In the genomic region with DNA sequence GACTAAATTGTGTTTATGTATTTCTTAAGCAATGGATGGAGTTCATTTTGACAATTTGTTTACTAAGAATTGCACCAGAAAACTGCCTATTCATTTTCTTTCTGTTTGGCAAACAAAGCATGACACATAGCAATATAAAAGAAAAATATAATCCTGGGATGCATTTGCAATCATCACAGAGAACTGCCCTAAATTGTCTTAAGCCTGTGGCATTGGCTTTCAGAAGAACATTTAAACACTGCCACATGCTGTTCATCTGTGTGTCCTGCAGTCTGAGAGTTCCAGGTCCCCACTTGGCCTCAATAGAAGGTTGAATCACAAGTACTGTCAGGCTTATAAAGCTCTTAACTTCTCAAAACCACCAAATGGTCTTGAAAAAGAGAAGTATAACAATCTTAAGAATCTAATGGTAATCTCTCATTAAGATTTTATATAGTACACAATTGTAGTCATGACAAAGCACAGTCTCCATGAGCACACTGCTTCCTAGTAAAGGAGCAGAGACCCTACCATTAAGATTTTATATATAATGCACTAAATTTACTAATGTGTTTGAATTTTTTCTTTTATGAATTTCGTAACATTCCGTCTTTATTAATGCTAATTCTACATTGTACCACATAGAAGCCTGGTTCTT, we compare ENCODE assay signal across 8 cellular contexts. TPM values are rescaled to one million over a fixed set of nuclear protein-coding genes. Genes with fewer than 3 reads are reported as not detected.
DNase-seq lines count a peak whose midpoint lies in the region; ATAC-seq and TF ChIP-seq lines count a peak whose summit lies in the region.

No MANE protein-coding gene starts in this region.

- H3K4me1 ChIP-seq in IMR-90 (ENCODE audit: control insufficient read depth, insufficient read depth, low read length) = no peaks in the 10 kb centered on the region; the same call in 1 of the 2 replicates
- peaks cover 0 to 6% of the 10 kb centered on the region in 2 donors for H3K4me1 ChIP-seq in gastrocnemius medialis

- no peak for TF ChIP-seq POLR2A in IMR-90 (IDR thresholded peaks at IDR 0.05; ENCODE audit: low read depth, low read length)
- TF ChIP-seq POLR2A in gastrocnemius medialis (IDR thresholded peaks at IDR 0.05) = no peak

- H3K23ac ChIP-seq in IMR-90 (ENCODE audit: low read depth, low read length) = no peak overlapping the region

- peak; percentile 88 for TF ChIP-seq RAD21 in IMR-90 (IDR thresholded peaks at IDR 0.05; ENCODE audit: low read length)

- peak; percentile 86 for ATAC-seq in GM21447 (IDR thresholded peaks at IDR 0.05; ENCODE audit: unreplicated experiment)
- peak; percentile 96 for ATAC-seq in IMR-90 (ENCODE audit: low read depth)
- ATAC-seq in gastrocnemius medialis = peak; percentile 98 to 99

- H2BK20ac ChIP-seq in IMR-90 (ENCODE audit: low read depth, low read length) = no peak overlapping the region

- dilution Hi-C loops in IMR-90 (cut with HindIII; ENCODE audit: low sequenced_read_pairs, unreplicated experiment) = no loop called here

- no peak overlapping the region for H3K18ac ChIP-seq in IMR-90 (ENCODE audit: low read depth, low read length)

- no peak overlapping the region for H4K91ac ChIP-seq in IMR-90 (ENCODE audit: insufficient read depth, low read depth, low read length)

- H3K27ac ChIP-seq in IMR-90 (ENCODE audit: insufficient read depth, low read length) (no peak overlapping the region), gastrocnemius medialis (no peak overlapping the region)

- H2BK15ac ChIP-seq in IMR-90 (ENCODE audit: low read depth, low read length) = no peak overlapping the region

- intact Hi-C loops in IMR-90 (cut with micrococcal nuclease) (loop anchor here (1.0 to 10.0 kb wide), 7 partner anchors 151 to 896 kb away; no protein-coding TSS in a partner anchor), gastrocnemius medialis (cut with DNase I; ENCODE audit: low total_unique reads) (loop anchor here (1.0 to 5.0 kb wide), 3 partner anchors 152 to 703 kb away; no protein-coding TSS in a partner anchor)

- H4K5ac ChIP-seq in IMR-90 (ENCODE audit: low read depth, low read length) = no peak overlapping the region

- no TSS peak for BruUV-seq in IMR-90 (replicated peaks; lab: Mats Ljungman, UMichigan)

- no peak overlapping the region for H2AFZ ChIP-seq in IMR-90 (replicated peaks; ENCODE audit: low read length, poor library complexity)

- H3K27me3 ChIP-seq in IMR-90 (ENCODE audit: control insufficient read depth, insufficient read depth, low read length) (no peaks in the 10 kb centered on the region), gastrocnemius medialis (no peaks in the 10 kb centered on the region)

- H3K4me2 ChIP-seq in IMR-90 (ENCODE audit: low read depth, low read length) = no peak overlapping the region

- no peak overlapping the region for H2AK5ac ChIP-seq in IMR-90 (ENCODE audit: low read depth, low read length)

- H3K4ac ChIP-seq in IMR-90 (ENCODE audit: low read depth, low read length) = no peak overlapping the region

- H2BK5ac ChIP-seq in IMR-90 (ENCODE audit: low read depth, low read length, poor library complexity, severe bottlenecking) = no peak overlapping the region

- no CpG with 5 or more reads among the region's 2 CpGs for WGBS in IMR-90 (ENCODE audit: extremely low coverage in 2 of 2, insufficient read length in 1 of 2), 2 experiments

- TF ChIP-seq CTCF in IMR-90 (conservative IDR thresholded peaks at IDR 0.05; ENCODE audit: low read depth, low read length) (peak; percentile 79), gastrocnemius medialis (IDR thresholded peaks at IDR 0.05 in 4 of 5, conservative IDR thresholded peaks at IDR 0.05 in 1 of 5) (peak; percentile 71 to 83 (median 79))

- DNase-seq in DMS79 treated with DMSO at 0.1 percent for 48 hours (lab: John Stamatoyannopoulos, UW) (peak; percentile 29), IMR-90 (peak; percentile 84), RPMI8226 (peak; percentile 55), astrocyte of the hippocampus (ENCODE audit: low read depth, low spot score) (peak; percentile 82), hepatic stellate cell (ENCODE audit: low spot score) (peak; percentile 26), gastrocnemius medialis (peak; percentile 40 to 71)
- no peak for DNase-seq in activated CD4-positive, CD25-positive, alpha-beta regulatory T cell (lab: John Stamatoyannopoulos, UW)

- no peak overlapping the region for H4K8ac ChIP-seq in IMR-90 (ENCODE audit: low read depth in 2 of 2, low read length in 2 of 2)

- CTCF ChIA-PET in IMR-90 (lab: Yijun Ruan, JAX) = interaction anchor here (0.9 kb wide), 1 partner anchor 30 kb away, joined by 4 read pairs; a partner anchor contains a TSS

- H3K4me3 ChIP-seq in IMR-90 (ENCODE audit: insufficient read depth, low read depth, low read length) (no peak overlapping the region), gastrocnemius medialis (no peak overlapping the region)

- no peak overlapping the region for H2BK120ac ChIP-seq in IMR-90 (ENCODE audit: low read depth, low read length)

- no peaks in the 10 kb centered on the region for H3K36me3 ChIP-seq in IMR-90 (ENCODE audit: control insufficient read depth, insufficient read depth, low read length)
- H3K36me3 ChIP-seq in gastrocnemius medialis = no peaks in the 10 kb centered on the region

- no peak overlapping the region for H3K56ac ChIP-seq in IMR-90 (ENCODE audit: extremely low read depth, insufficient read depth, low read length)

- no peaks in the 10 kb centered on the region for H3K79me1 ChIP-seq in IMR-90 (ENCODE audit: low read depth in 1 of 2, low read length in 2 of 2)

- no peak overlapping the region for H3K9ac ChIP-seq in IMR-90 (ENCODE audit: low read depth, low read length)

- no peaks in the 10 kb centered on the region for H3K9me1 ChIP-seq in IMR-90 (ENCODE audit: insufficient read depth, low read length)

- no peak overlapping the region for H3K14ac ChIP-seq in IMR-90 (replicated peaks; ENCODE audit: low read depth, low read length)

- no peaks in the 10 kb centered on the region; the same call in 1 of the 2 replicates for H3K9me3 ChIP-seq in IMR-90 (ENCODE audit: control insufficient read depth, insufficient read depth, low read length)
- no peaks in the 10 kb centered on the region for H3K9me3 ChIP-seq in gastrocnemius medialis

- no peak overlapping the region for H2AK9ac ChIP-seq in IMR-90 (replicated peaks; ENCODE audit: low read depth, low read length, poor library complexity)

- POLR2A ChIA-PET in IMR-90 (lab: Charles Lee; ENCODE audit: unreplicated experiment) = no interaction called here

- in situ Hi-C loops in IMR-90 (cut with MboI; ENCODE audit: low sequenced_read_pairs) (loop anchor here (5.0 kb wide), 1 partner anchor 696 kb away; no protein-coding TSS in a partner anchor), gastrocnemius medialis (cut with MboI; ENCODE audit: low sequenced_read_pairs in 4 of 4) (loop anchor here in 3 of 4 donors (5.0 to 25.0 kb wide), 5 partner anchors 151 to 716 kb away; no protein-coding TSS in a partner anchor)

- H4K20me1 ChIP-seq in IMR-90 (ENCODE audit: insufficient read depth, low read length) = no peaks in the 10 kb centered on the region

TF ChIP-seq in IMR-90, 13 proteins besides CTCF, POLR2A, EP300 and RAD21:
- no peak for TF ChIP-seq NFE2L2 (IDR thresholded peaks at IDR 0.05; ENCODE audit: low read depth, low read length)
- peak; percentile 78 for TF ChIP-seq SMC3 (IDR thresholded peaks at IDR 0.05; ENCODE audit: low read depth, low read length)

RNA-seq across cellular contexts. Expression of a gene that starts 29.9 kb away (rescaled TPM):
- 4.2 and 7.0 TPM in 2 replicates for total RNA-seq in IMR-90 (2012; rRNA removed)
- 4.0 and 4.5 TPM in 2 replicates for polyA plus RNA-seq in IMR-90 (2012; rRNA removed)
- 3.2 and 4.8 TPM in 2 replicates for polyA plus RNA-seq in IMR-90 (2012; cell fraction: cytosol; rRNA removed)
- 2.0 TPM in 2 replicates for polyA plus RNA-seq in IMR-90 (2012; cell fraction: nucleus; rRNA removed; ENCODE audit: low replicate concordance)
- total RNA-seq in gastrocnemius medialis = 10 to 100 TPM in 2 of 4 donors, 1 to 10 TPM in 2; 8.1 to 17.5 (median 9.7) TPM

RNA-seq across cellular contexts. Expression of a gene that starts 33.3 kb away (rescaled TPM):
- total RNA-seq in IMR-90 (2012; rRNA removed) (not detected in 2 replicates), gastrocnemius medialis (under 1 TPM in 2 of 4 donors, not detected in 2; 0.09 to 0.15 TPM)
- not detected in 2 replicates for polyA plus RNA-seq in IMR-90 (2012; rRNA removed)
- not detected in 2 replicates for polyA plus RNA-seq in IMR-90 (2012; cell fraction: cytosol; rRNA removed)
- polyA plus RNA-seq in IMR-90 (2012; cell fraction: nucleus; rRNA removed; ENCODE audit: low replicate concordance) = not detected in 2 replicates

Comparison
In these comparisons a context has a peak if more than half of its experiments do, and no peak if none do; other contexts are left out.
1. DNase-seq: peak in DMS79 treated with DMSO at 0.1 percent for 48 hours (single experiment), IMR-90 (single experiment), RPMI8226 (single experiment), astrocyte of the hippocampus (single experiment), hepatic stellate cell (single experiment) and gastrocnemius medialis (2 of 2); none in activated CD4-positive, CD25-positive, alpha-beta regulatory T cell (0 of 4).
2. Peak in every context shown above with its lines, with median percentiles within 50 percentile points of each other: ATAC-seq.